Comparison of ENCODE assay signal across 8 cellular contexts in genomic region chr1:226308723-226309397, GRCh38. TPM values are rescaled to one million over a fixed set of nuclear protein-coding genes. Genes with fewer than 3 reads are reported as not detected.
DNase-seq lines count a peak whose midpoint lies in the region; ATAC-seq, FAIRE-seq and TF ChIP-seq lines count a peak whose summit lies in the region.

LIN9 (minus strand) TSS chr1:226309164; CDS start chr1:226309139, 25 bp downstream.

- H3K4me1 ChIP-seq in keratinocyte (ENCODE audit: control insufficient read depth, extremely low read depth, insufficient read depth, low read length) = peaks cover 18% of the 10 kb centered on the region

- peak within 1 kb of the TSS; percentile 93 for H3K9ac ChIP-seq in keratinocyte (ENCODE audit: control insufficient read depth, extremely low read depth, insufficient read depth, low read length)

- no peaks in the 10 kb centered on the region for H4K20me1 ChIP-seq in keratinocyte (ENCODE audit: control insufficient read depth, extremely low read depth, insufficient read depth, low read length)

- H3K4me2 ChIP-seq in keratinocyte (ENCODE audit: control insufficient read depth, extremely low read depth, insufficient read depth, low read depth, low read length) = peak within 1 kb of the TSS; percentile 98

- H2AFZ ChIP-seq in keratinocyte (ENCODE audit: control insufficient read depth, low read length) = peak within 1 kb of the TSS; percentile 99

- H3K9me3 ChIP-seq in keratinocyte (ENCODE audit: control insufficient read depth, low read depth, low read length) = no peaks in the 10 kb centered on the region

- H3K27ac ChIP-seq in keratinocyte (ENCODE audit: control insufficient read depth, insufficient read depth, low read length) = peak within 1 kb of the TSS; percentile 81

- H3K4me3 ChIP-seq in keratinocyte (ENCODE audit: control insufficient read depth in 2 of 3, extremely low read depth in 1 of 3, insufficient read depth in 2 of 3, low read depth in 1 of 3, low read length in 3 of 3) = peak within 1 kb of the TSS; percentile 88 to 100 (median 98)

- H3K27me3 ChIP-seq in keratinocyte (ENCODE audit: control insufficient read depth, extremely low read depth, insufficient read depth, low read length) = no peaks in the 10 kb centered on the region

- TF ChIP-seq CTCF in AG09319 (IDR thresholded peaks at IDR 0.05; ENCODE audit: low read depth, low read length) = no peak
- no peak for TF ChIP-seq CTCF in keratinocyte (optimal IDR thresholded peaks at IDR 0.05 in 1 of 3, IDR thresholded peaks at IDR 0.05 in 1 of 3, conservative IDR thresholded peaks at IDR 0.05 in 1 of 3; ENCODE audit: extremely low read depth in 1 of 3, insufficient read depth in 2 of 3, low read length in 3 of 3)

- H3K36me3 ChIP-seq in keratinocyte (ENCODE audit: control insufficient read depth in 2 of 2, extremely low read depth in 1 of 2, insufficient read depth in 2 of 2, low read length in 2 of 2) = no peaks in the 10 kb centered on the region

- dilution Hi-C loops in keratinocyte (cut with MboI; ENCODE audit: extremely low pct_ligation_motif_present, low sequenced_read_pairs) = no loop called here

- DNase-seq in AG09319 (ENCODE audit: extremely low read depth, low read depth) (peak; percentile 68), NCI-H345 (lab: John Stamatoyannopoulos, UW) (peak; percentile 92), keratinocyte (ENCODE audit: low read depth, low spot score) (peak; percentile 33)
- DNase-seq in activated CD4-positive, CD25-positive, alpha-beta regulatory T cell (lab: John Stamatoyannopoulos, UW) = peak; percentile 79 to 93 (median 86)
- peak; percentile 86 for DNase-seq in central memory CD4-positive, alpha-beta T cell
- DNase-seq in stimulated activated CD4-positive, alpha-beta T cell treated with anti-CD3 and anti-CD28 coated beads, Interleukin-12 subunit alpha, Interleukin-12 subunit beta, amount 100 ng/mL, for 48 hours (ENCODE audit: low read depth in 2 of 3, low spot score in 1 of 3) = peak; percentile 87 to 92 (median 91)

- H3K79me2 ChIP-seq in keratinocyte (ENCODE audit: control insufficient read depth, insufficient read depth, low read length) = peaks cover 40% of the 10 kb centered on the region

- FAIRE-seq in keratinocyte (lab: Jason Lieb, UNC) = no peak

- ATAC-seq in GM19023 (IDR thresholded peaks at IDR 0.05; ENCODE audit: unreplicated experiment) (peak; percentile 74), HG03196 (IDR thresholded peaks at IDR 0.05; ENCODE audit: unreplicated experiment) (peak; percentile 73)

- no peaks in the 10 kb centered on the region for H3K9me1 ChIP-seq in keratinocyte (ENCODE audit: control insufficient read depth, extremely low read depth, insufficient read depth, low read length)

RNA-seq across cellular contexts. Expression of gene LIN9, which starts in this region (rescaled TPM):
- 2.8 to 5.6 TPM (median 2.9 TPM) in 3 replicates for polyA plus RNA-seq in keratinocyte
- 2.4 TPM for polyA plus RNA-seq in keratinocyte (2011; ENCODE audit: low read depth)
- polyA plus RNA-seq in keratinocyte (2011; cell fraction: cytosol; rRNA removed) = 1.8 and 4.4 TPM in 2 replicates
- polyA plus RNA-seq in keratinocyte (2011; cell fraction: nucleus; rRNA removed) = 4.1 and 4.2 TPM in 2 replicates
- polyA plus RNA-seq in keratinocyte (2012; ENCODE audit: low replicate concordance) = 1.7 and 2.3 TPM in 2 replicates
- polyA minus RNA-seq in keratinocyte = 0.66 to 3.7 TPM (median 2.4 TPM) in 3 replicates
- 1.7 TPM for polyA minus RNA-seq in keratinocyte (2011; cell fraction: cytosol; rRNA and poly(A)+ RNA removed)
- 1.9 and 3.4 TPM in 2 replicates for polyA minus RNA-seq in keratinocyte (2011; cell fraction: nucleus; rRNA and poly(A)+ RNA removed)

Comparison
In these comparisons a context has a peak if more than half of its experiments do, and no peak if none do; other contexts are left out.
1. Peak in every context shown above with its lines: DNase-seq, ATAC-seq, H3K4me3 ChIP-seq and H3K27ac ChIP-seq.
2. DNase-seq: peak in every context shown above with its lines; median percentile 92 in NCI-H345; 91 in stimulated activated CD4-positive, alpha-beta T cell treated with anti-CD3 and anti-CD28 coated beads, Interleukin-12 subunit alpha, Interleukin-12 subunit beta, amount 100 ng/mL, for 48 hours; 86 in central memory CD4-positive, alpha-beta T cell; 86 in activated CD4-positive, CD25-positive, alpha-beta regulatory T cell; 68 in AG09319; 33 in keratinocyte.